8 cellular contexts compared by ENCODE assay signal in genomic region chr12:101697197-101697929, GRCh38. TPM values are rescaled to one million over a fixed set of nuclear protein-coding genes. Genes with fewer than 3 reads are reported as not detected.
DNase-seq lines count a peak whose midpoint lies in the region; ATAC-seq and TF ChIP-seq lines count a peak whose summit lies in the region.

Gene CHPT1, plus strand, starts transcription at chr12:101697640. Its CDS starts 222 bp downstream, at chr12:101697862.

- H3K4me3 ChIP-seq in HUES6 (ENCODE audit: low read depth, low read length): peak within 1 kb of the TSS; percentile 88
- H3K4me3 ChIP-seq in gastroesophageal sphincter: peak within 1 kb of the TSS; percentile 74 to 75
- H3K4me3 ChIP-seq in thymus (ENCODE audit: low read length): peak within 1 kb of the TSS; percentile 89

- H3K4me1 ChIP-seq in HUES6 (ENCODE audit: control insufficient read depth, insufficient read depth, low read length) (peaks cover 9% of the 10 kb centered on the region), gastroesophageal sphincter (peaks cover 6 to 56% (median 23%) of the 10 kb centered on the region in 3 donors), thymus (ENCODE audit: control insufficient read depth, insufficient read depth, low read length) (peaks cover 5% of the 10 kb centered on the region)

- H3K9me3 ChIP-seq in HUES6 (ENCODE audit: control insufficient read depth, insufficient read depth, low read depth, low read length) (no peaks in the 10 kb centered on the region), gastroesophageal sphincter (no peaks in the 10 kb centered on the region), thymus (ENCODE audit: control insufficient read depth) (no peaks in the 10 kb centered on the region)

- H3K27ac ChIP-seq in HUES6 (ENCODE audit: low read depth, low read length) (no peak within 1 kb of the TSS), gastroesophageal sphincter (peak within 1 kb of the TSS; percentile 77 to 97 (median 96)), thymus (ENCODE audit: low read depth) (peak within 1 kb of the TSS; percentile 81)

- no peaks in the 10 kb centered on the region for H3K36me3 ChIP-seq in HUES6 (ENCODE audit: control insufficient read depth, insufficient read depth, low read length)
- no peaks in the 10 kb centered on the region for H3K36me3 ChIP-seq in gastroesophageal sphincter
- H3K36me3 ChIP-seq in thymus (ENCODE audit: control insufficient read depth, insufficient read depth): no peaks in the 10 kb centered on the region

- TF ChIP-seq POLR2A in gastroesophageal sphincter (IDR thresholded peaks at IDR 0.05): peak in 1 of 2 donors; percentile 66

- ATAC-seq in GM21381 (IDR thresholded peaks at IDR 0.05; ENCODE audit: unreplicated experiment): peak; percentile 58
- ATAC-seq in gastroesophageal sphincter: peak; percentile 67
- peak; percentile 80 for ATAC-seq in omental fat pad (ENCODE audit: low FRiP score)

- H3K9ac ChIP-seq in HUES6 (ENCODE audit: low read length): peak within 1 kb of the TSS; percentile 75

- TF ChIP-seq EP300 in gastroesophageal sphincter (IDR thresholded peaks at IDR 0.05): no peak

- TF ChIP-seq CTCF in gastroesophageal sphincter (IDR thresholded peaks at IDR 0.05) (peak in 1 of 4 experiments; percentile 6), omental fat pad (IDR thresholded peaks at IDR 0.05) (no peak)

- 0% methylated on average over 2 of the region's 80 CpGs; no CpG with 5 or more reads in 1 of the 2 donors for WGBS in gastroesophageal sphincter (ENCODE audit: low coverage in 1 of 2), 2 donors
- under 1% methylated on average over 80 of the region's 80 CpGs for WGBS in thymus

- peaks cover 17% of the 10 kb centered on the region for H3K27me3 ChIP-seq in HUES6 (ENCODE audit: control insufficient read depth, insufficient read depth, low read length)
- H3K27me3 ChIP-seq in gastroesophageal sphincter: no peaks in the 10 kb centered on the region
- H3K27me3 ChIP-seq in thymus (ENCODE audit: control insufficient read depth, insufficient read depth): no peaks in the 10 kb centered on the region

- peak; percentile 28 for DNase-seq in DMS114 treated with DMSO at 0.1 percent for 48 hours (lab: John Stamatoyannopoulos, UW; ENCODE audit: unreplicated experiment)
- DNase-seq in SHP77 (lab: John Stamatoyannopoulos, UW): peak; percentile 26 to 45
- DNase-seq in activated gamma-delta T cell (lab: John Stamatoyannopoulos, UW): peak; percentile 52
- no peak for DNase-seq in omental fat pad (ENCODE audit: low spot score)

RNA-seq across cellular contexts. Expression of gene CHPT1, which starts in this region (rescaled TPM):
- total RNA-seq in gastroesophageal sphincter: 100 to 1,000 TPM in 1 of 4 donors, 10 to 100 TPM in 3; 47.3 to 130 (median 49.6) TPM
- 100 to 1,000 TPM in 1 of 4 donors, 10 to 100 TPM in 3; 43.8 to 107 (median 60.2) TPM for total RNA-seq in omental fat pad
- polyA plus RNA-seq in thymus: 34.4 TPM
